In the genomic region with DNA sequence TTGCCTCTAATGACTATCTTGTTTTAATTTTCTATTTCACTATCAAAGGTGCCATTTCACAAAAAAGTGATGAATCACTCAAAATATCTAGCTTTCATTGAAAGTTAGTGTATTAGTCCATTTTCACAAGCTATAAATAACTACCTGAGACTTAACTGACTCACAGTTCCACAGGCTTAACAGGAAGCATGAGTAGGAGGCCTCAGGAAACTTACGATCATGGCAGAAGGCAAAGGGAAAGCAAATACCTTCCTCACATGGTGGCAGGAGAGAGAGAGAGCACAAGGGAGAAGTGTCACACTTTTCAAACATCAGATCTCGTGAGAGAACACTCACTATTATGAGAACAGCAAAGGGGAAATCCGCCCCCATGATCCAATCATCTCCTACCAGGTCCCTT, we compare ENCODE assay signal across 17 cellular contexts.
A peak's percentile ranks its signal among the peaks of the same experiment; 100 is the strongest.
DNase-seq lines count a peak whose midpoint lies in the region; ATAC-seq, FAIRE-seq and TF ChIP-seq lines count a peak whose summit lies in the region.
"Had no signal": no experiment of that assay in that cellular context is flagged by ENCODE, and none has a peak within 500 bp of the region (broad histone marks: within the 10 kb centered on the region; RNA-seq: fewer than 3 reads in every experiment).

No MANE protein-coding gene starts in this region.

- H3K27me3 Mint-ChIP-seq in activated naive CD4-positive, alpha-beta T cell treated with anti-CD3 and anti-CD28 coated beads, Interleukin-2, amount 50 U/mL, for 24 hours = no peaks in the 10 kb centered on the region
- H3K27me3 Mint-ChIP-seq: T-cell had no signal

- SMC1A ChIA-PET in GM12878 (lab: Charles Lee; ENCODE audit: uncharacterized antibody, unreplicated experiment) = interaction anchor here (1.4 kb wide), 1 partner anchor 11 kb away, joined by 3 read pairs; no protein-coding TSS in a partner anchor

- no peak for TF ChIP-seq POLR2A in GM12878 (IDR thresholded peaks at IDR 0.05; ENCODE audit: low read depth, low read length)
- no peak for TF ChIP-seq POLR2A in thyroid gland (IDR thresholded peaks at IDR 0.05)

- POLR2A ChIA-PET in GM12878 (lab: Charles Lee) = no interaction called here

- H3K9me3 ChIP-seq in GM12878 (replicated peaks; ENCODE audit: control insufficient read depth, insufficient read depth, low read length) (no peaks in the 10 kb centered on the region), osteoblast (ENCODE audit: low read depth, low read length) (no peaks in the 10 kb centered on the region), thyroid gland (no peaks in the 10 kb centered on the region)
- H3K9me3 ChIP-seq: gastroesophageal sphincter had no signal

- no TSS peak for BruUV-seq in GM12878 (replicated peaks; lab: Mats Ljungman, UMichigan)

- TF ChIP-seq CTCF in GM12878 (IDR thresholded peaks at IDR 0.05 in 2 of 3, conservative IDR thresholded peaks at IDR 0.05 in 1 of 3; ENCODE audit: control insufficient read depth in 2 of 3, extremely low read depth in 1 of 3, insufficient read depth in 1 of 3, low read depth in 3 of 3, low read length in 3 of 3) (no peak), osteoblast (IDR thresholded peaks at IDR 0.05; ENCODE audit: extremely low read depth, low read depth, low read length) (no peak), thyroid gland (IDR thresholded peaks at IDR 0.05) (no peak)

- H3K79me2 ChIP-seq in GM12878 (ENCODE audit: control insufficient read depth, insufficient read depth, low read length) (no peaks in the 10 kb centered on the region), osteoblast (ENCODE audit: insufficient read depth, low read length) (no peaks in the 10 kb centered on the region)

- no peak overlapping the region for H3K4me2 ChIP-seq in GM12878 (ENCODE audit: control insufficient read depth, insufficient read depth)
- H3K4me2 ChIP-seq in osteoblast (ENCODE audit: insufficient read depth, low read length) = no peak overlapping the region

- no peak overlapping the region for H2AFZ ChIP-seq in GM12878 (ENCODE audit: control insufficient read depth, low read depth, low read length)
- H2AFZ ChIP-seq in osteoblast (ENCODE audit: low read length) = peak overlapping the region; percentile 66

- ATAC-seq in GM12878 = no peak
- ATAC-seq in GM18511 (IDR thresholded peaks at IDR 0.05; ENCODE audit: unreplicated experiment) = no peak
- ATAC-seq: gastroesophageal sphincter, T-cell had no signal

- H3K4me1 Mint-ChIP-seq in activated naive CD4-positive, alpha-beta T cell treated with anti-CD3 and anti-CD28 coated beads, Interleukin-2, amount 50 U/mL, for 24 hours = no peaks in the 10 kb centered on the region
- H3K4me1 Mint-ChIP-seq: brain, T-cell had no signal

- H3K27me3 ChIP-seq in GM12878 (replicated peaks in 1 of 2; ENCODE audit: control insufficient read depth in 2 of 2, insufficient read depth in 2 of 2, low read length in 1 of 2) = no peaks in the 10 kb centered on the region
- no peaks in the 10 kb centered on the region for H3K27me3 ChIP-seq in osteoblast (ENCODE audit: insufficient read depth, low read length)
- H3K27me3 ChIP-seq in thyroid gland = no peaks in the 10 kb centered on the region
- H3K27me3 ChIP-seq: gastroesophageal sphincter had no signal

- H3K27ac ChIP-seq in GM12878 (ENCODE audit: control insufficient read depth, insufficient read depth) (no peak overlapping the region), osteoblast (ENCODE audit: low read depth, low read length) (no peak overlapping the region), thyroid gland (no peak overlapping the region)
- H3K27ac ChIP-seq: gastroesophageal sphincter had no signal

- no peak for DNase-seq in activated naive CD4-positive, alpha-beta T cell (lab: John Stamatoyannopoulos, UW)
- DNase-seq in M059J (ENCODE audit: low read depth) (peak; percentile 78), GM12878 (ENCODE audit: low read depth, low spot score) (no peak), osteoblast (ENCODE audit: insufficient read length, low spot score, missing footprints) (no peak), AML-193 (lab: John Stamatoyannopoulos, UW) (no peak), thyroid gland (no peak)
- DNase-seq: activated CD4-positive, alpha-beta T cell treated with anti-CD3 and anti-CD28 coated beads, Interleukin-2, amount 50 U/mL, for 1 hour; effector memory CD4-positive, alpha-beta T cell; NCI-H1436; NCI-H345; nucleus accumbens; OCI-M1; T-cell had no signal

- TF ChIP-seq EP300 in GM12878 (IDR thresholded peaks at IDR 0.05; ENCODE audit: borderline replicate concordance in 1 of 2, control insufficient read depth in 1 of 2, low read depth in 2 of 2, low read length in 2 of 2) = no peak

- no peak for TF ChIP-seq RAD21 in GM12878 (IDR thresholded peaks at IDR 0.05; ENCODE audit: insufficient read depth, low read depth, low read length)

- H4K20me1 ChIP-seq in GM12878 (ENCODE audit: control insufficient read depth, insufficient read depth) (no peaks in the 10 kb centered on the region), osteoblast (ENCODE audit: insufficient read depth, low read length) (no peaks in the 10 kb centered on the region)

- peaks cover 6% of the 10 kb centered on the region for H3K9me3 Mint-ChIP-seq in activated naive CD4-positive, alpha-beta T cell treated with anti-CD3 and anti-CD28 coated beads, Interleukin-2, amount 50 U/mL, for 24 hours
- H3K9me3 Mint-ChIP-seq: brain, T-cell had no signal

- intact Hi-C loops in GM12878 (cut with micrococcal nuclease; ENCODE audit: unreplicated experiment) (no loop called here), thyroid gland (cut with DNase I) (no loop called here)

- in situ Hi-C loops in GM12878 (cut with MboI) = no loop called here

- WGBS in GM12878 (ENCODE audit: insufficient coverage, insufficient replicate concordance, low lambda C conversion rate, missing lambda C conversion rate) = 38% methylated on average over 3 of the region's 3 CpGs
- WGBS in thyroid gland, 2 donors = 88% methylated on average over 3 of the region's 3 CpGs

- CTCF ChIA-PET in GM12878 (lab: Yijun Ruan, JAX) = interaction anchor here (1.4 to 1.5 kb wide), 2 partner anchors 9 to 11 kb away, joined by 3 to 4 read pairs; no protein-coding TSS in a partner anchor

- H3K4me1 ChIP-seq in GM12878 (ENCODE audit: control insufficient read depth, insufficient read depth, low read length) (0 out of 2 replicates have a peak, but pooled peaks cover 2% of the 10 kb centered on the region), osteoblast (ENCODE audit: insufficient read depth, low read length) (peaks cover 8% of the 10 kb centered on the region), thyroid gland (no peaks in the 10 kb centered on the region)
- H3K4me1 ChIP-seq: gastroesophageal sphincter had no signal

- RAD21 ChIA-PET in GM12878 (lab: Charles Lee; ENCODE audit: unreplicated experiment) = no interaction called here

- no peak overlapping the region for H3K9ac ChIP-seq in GM12878 (ENCODE audit: control insufficient read depth, insufficient read depth, low read length)

- H3K36me3 ChIP-seq in GM12878 (ENCODE audit: control insufficient read depth in 2 of 2, insufficient read depth in 2 of 2, low read length in 1 of 2) (no peaks in the 10 kb centered on the region), osteoblast (ENCODE audit: insufficient read depth, low read length) (no peaks in the 10 kb centered on the region), thyroid gland (no peaks in the 10 kb centered on the region)
- H3K36me3 ChIP-seq: gastroesophageal sphincter had no signal

- H3K27ac Mint-ChIP-seq in activated naive CD4-positive, alpha-beta T cell treated with anti-CD3 and anti-CD28 coated beads, Interleukin-2, amount 50 U/mL, for 24 hours = peak overlapping the region; percentile 44
- H3K27ac Mint-ChIP-seq: brain, T-cell had no signal

- peak; percentile 13 for FAIRE-seq in GM12878 (lab: Jason Lieb, UNC)

- no peak overlapping the region for H3K4me3 Mint-ChIP-seq in activated naive CD4-positive, alpha-beta T cell treated with anti-CD3 and anti-CD28 coated beads, Interleukin-2, amount 50 U/mL, for 24 hours
- H3K4me3 Mint-ChIP-seq: brain, T-cell had no signal

- H3K4me3 ChIP-seq in GM12878 (no peak overlapping the region), osteoblast (ENCODE audit: insufficient read depth, low read length) (no peak overlapping the region), thyroid gland (replicated peaks in 1 of 3) (no peak overlapping the region)
- H3K4me3 ChIP-seq: gastroesophageal sphincter had no signal

- no peaks in the 10 kb centered on the region for H3K36me3 Mint-ChIP-seq in activated naive CD4-positive, alpha-beta T cell treated with anti-CD3 and anti-CD28 coated beads, Interleukin-2, amount 50 U/mL, for 24 hours
- H3K36me3 Mint-ChIP-seq: brain, T-cell had no signal

TF ChIP-seq in GM12878, 131 proteins besides CTCF, POLR2A, EP300 and RAD21:
- TF ChIP-seq BRCA1 (IDR thresholded peaks at IDR 0.05; ENCODE audit: low read depth, low read length) (no peak), EED (IDR thresholded peaks at IDR 0.05; ENCODE audit: low read depth) (0 out of 2 replicates have a peak, but pooled peaks have one; percentile 15)
